ENCODE assay signal across 19 cellular contexts in the genomic region with DNA sequence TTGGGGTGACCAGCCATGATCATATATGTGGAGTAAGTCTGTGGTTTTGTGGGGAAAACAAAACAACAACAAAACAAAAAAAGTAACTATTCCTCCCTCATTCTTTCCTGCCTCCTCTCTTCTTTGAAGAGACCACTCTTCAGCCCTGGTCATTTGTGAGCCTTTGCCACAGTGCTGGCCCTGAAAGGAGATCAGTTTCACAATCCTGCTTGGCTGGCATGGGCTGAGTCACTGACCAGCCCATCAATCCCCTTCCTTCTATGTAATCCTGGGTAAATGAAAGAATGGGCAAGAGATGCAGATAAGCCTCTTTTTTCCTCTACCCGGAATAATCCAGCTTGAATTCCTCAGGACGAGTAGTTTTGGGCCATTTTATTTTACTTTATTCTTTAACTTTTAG. TPM values are rescaled to one million over a fixed set of nuclear protein-coding genes. Genes with fewer than 3 reads are reported as not detected.
DNase-seq lines count a peak whose midpoint lies in the region; ATAC-seq and TF ChIP-seq lines count a peak whose summit lies in the region.
"Had no signal": no experiment of that assay in that cellular context is flagged by ENCODE, and none has a peak within 500 bp of the region (broad histone marks: within the 10 kb centered on the region; RNA-seq: fewer than 3 reads in every experiment).

No MANE protein-coding gene starts in this region.

- no peaks in the 10 kb centered on the region for H3K79me2 ChIP-seq in mammary epithelial cell (ENCODE audit: insufficient read depth, low read length)

- H2AFZ ChIP-seq in mammary epithelial cell (ENCODE audit: low read depth, low read length) = no peak overlapping the region

- dilution Hi-C loops in mammary epithelial cell (cut with HindIII; ENCODE audit: low sequenced_read_pairs) = loop anchor here (10.0 kb wide), 1 partner anchor 209 kb away; no protein-coding TSS in a partner anchor

- H3K4me3 ChIP-seq in mammary epithelial cell (replicated peaks in 1 of 3; ENCODE audit: insufficient read depth in 1 of 3, low read depth in 2 of 3, low read length in 3 of 3) = no peak overlapping the region
- no peak overlapping the region for H3K4me3 ChIP-seq in WERI-Rb-1 (ENCODE audit: low read depth, low read length)
- H3K4me3 ChIP-seq: uterus had no signal

- ATAC-seq in omental fat pad (ENCODE audit: low FRiP score) (peak; percentile 90), GM18873 (IDR thresholded peaks at IDR 0.05; ENCODE audit: low FRiP score, unreplicated experiment) (no peak)
- ATAC-seq: stimulated activated effector memory CD8-positive, alpha-beta T cell treated with anti-CD3 and anti-CD28 coated beads, Interleukin-12 subunit alpha, Interleukin-12 subunit beta, amount 100 ng/mL, for 72 hours had no signal

- TF ChIP-seq CTCF in mammary epithelial cell (conservative IDR thresholded peaks at IDR 0.05 in 1 of 2, IDR thresholded peaks at IDR 0.05 in 1 of 2; ENCODE audit: extremely low read depth in 1 of 2, insufficient read depth in 1 of 2, low read depth in 1 of 2, low read length in 2 of 2) = no peak
- no peak for TF ChIP-seq CTCF in omental fat pad (IDR thresholded peaks at IDR 0.05)
- no peak for TF ChIP-seq CTCF in WERI-Rb-1 (IDR thresholded peaks at IDR 0.05; ENCODE audit: low read depth, low read length)

- H3K27me3 Mint-ChIP-seq in activated CD4-positive, alpha-beta memory T cell treated with anti-CD3 and anti-CD28 coated beads for 36 hours = peaks cover 7% of the 10 kb centered on the region

- H4K20me1 ChIP-seq in mammary epithelial cell (ENCODE audit: insufficient read depth, low read length) = no peaks in the 10 kb centered on the region

- no peaks in the 10 kb centered on the region for H3K4me1 ChIP-seq in mammary epithelial cell (ENCODE audit: insufficient read depth, low read length)

- no peak overlapping the region for H3K4me3 Mint-ChIP-seq in activated CD4-positive, alpha-beta memory T cell treated with anti-CD3 and anti-CD28 coated beads for 36 hours
- H3K4me3 Mint-ChIP-seq: CD14-positive monocyte; stimulated activated effector memory CD8-positive, alpha-beta T cell treated with anti-CD3 and anti-CD28 coated beads, Interleukin-12 subunit alpha, Interleukin-12 subunit beta, amount 100 ng/mL, for 72 hours had no signal

- peaks cover 3% of the 10 kb centered on the region for H3K9me3 Mint-ChIP-seq in activated CD4-positive, alpha-beta memory T cell treated with anti-CD3 and anti-CD28 coated beads for 36 hours

- H3K36me3 Mint-ChIP-seq in activated CD4-positive, alpha-beta memory T cell treated with anti-CD3 and anti-CD28 coated beads for 36 hours = no peaks in the 10 kb centered on the region
- H3K36me3 Mint-ChIP-seq: CD14-positive monocyte; stimulated activated effector memory CD8-positive, alpha-beta T cell treated with anti-CD3 and anti-CD28 coated beads, Interleukin-12 subunit alpha, Interleukin-12 subunit beta, amount 100 ng/mL, for 72 hours had no signal

- in situ Hi-C loops in mammary epithelial cell (cut with MboI; ENCODE audit: low sequenced_read_pairs in 2 of 2) = no loop called here

- CTCF ChIA-PET in mammary epithelial cell (lab: Charles Lee; ENCODE audit: low non-redundant PET) = no interaction called here
- CTCF ChIA-PET in activated CD4-positive, alpha-beta memory T cell treated with anti-CD3 and anti-CD28 coated beads for 36 hours (lab: Charles Lee) = no interaction called here

- no peaks in the 10 kb centered on the region for H3K27me3 ChIP-seq in mammary epithelial cell (ENCODE audit: insufficient read depth, low read length)
- H3K27me3 ChIP-seq in WERI-Rb-1 (ENCODE audit: insufficient read depth, low read depth, severe bottlenecking) = no peaks in the 10 kb centered on the region
- H3K27me3 ChIP-seq: uterus had no signal

- peak; percentile 8 for DNase-seq in EH (ENCODE audit: low read depth)
- DNase-seq in NCI-H226 = peak; percentile 46
- DNase-seq in mammary epithelial cell = peak; percentile 29
- DNase-seq in omental fat pad (ENCODE audit: low spot score) = no peak
- DNase-seq in NCI-H2171 treated with DMSO at 0.1 percent for 48 hours (lab: John Stamatoyannopoulos, UW) = no peak
- DNase-seq in activated CD4-positive, alpha-beta memory T cell treated with anti-CD3 and anti-CD28 coated beads for 36 hours = no peak
- DNase-seq in WERI-Rb-1 = no peak
- DNase-seq: activated T-cell treated with anti-CD3 and anti-CD28 coated beads, Interleukin-2, amount 50 U/mL, for 1 hour; amygdala; caudate nucleus; NCI-H2029 treated with DMSO at 0.1 percent for 48 hours; NCI-H446 treated with DMSO at 0.1 percent for 48 hours; NK-92 treated with Interleukin-12 subunit alpha and Interleukin-12 subunit beta, amount 100 ng/mL, for 24 hours; RPMI8226; T-helper 9 cell; uterus had no signal

- H3K9ac ChIP-seq in mammary epithelial cell (ENCODE audit: insufficient read depth, low read length) = no peak overlapping the region

- no TSS peak for BruUV-seq in mammary epithelial cell (replicated peaks; lab: Mats Ljungman, UMichigan)

- intact Hi-C loops in mammary epithelial cell (cut with micrococcal nuclease) = no loop called here
- intact Hi-C loops in activated CD4-positive, alpha-beta memory T cell treated with anti-CD3 and anti-CD28 coated beads for 36 hours (cut with micrococcal nuclease) = no loop called here

- H3K4me1 Mint-ChIP-seq in activated CD4-positive, alpha-beta memory T cell treated with anti-CD3 and anti-CD28 coated beads for 36 hours (ENCODE audit: low read depth) = no peaks in the 10 kb centered on the region
- H3K4me1 Mint-ChIP-seq: CD14-positive monocyte; stimulated activated effector memory CD8-positive, alpha-beta T cell treated with anti-CD3 and anti-CD28 coated beads, Interleukin-12 subunit alpha, Interleukin-12 subunit beta, amount 100 ng/mL, for 72 hours had no signal

- no peak overlapping the region for H3K4me2 ChIP-seq in mammary epithelial cell (ENCODE audit: insufficient read depth, low read depth, low read length)

- H3K36me3 ChIP-seq in mammary epithelial cell (ENCODE audit: insufficient read depth, low read length) (no peaks in the 10 kb centered on the region), WERI-Rb-1 (no peaks in the 10 kb centered on the region)
- H3K36me3 ChIP-seq: uterus had no signal

- no peaks in the 10 kb centered on the region for H3K9me3 ChIP-seq in mammary epithelial cell (replicated peaks; ENCODE audit: insufficient read depth, low read length)
- H3K9me3 ChIP-seq in WERI-Rb-1 (ENCODE audit: severe bottlenecking) = no peaks in the 10 kb centered on the region
- H3K9me3 ChIP-seq: uterus had no signal

- H3K27ac ChIP-seq in mammary epithelial cell (ENCODE audit: insufficient read depth, low read depth, low read length) (no peak overlapping the region), WERI-Rb-1 (no peak overlapping the region)
- H3K27ac ChIP-seq: uterus had no signal

- POLR2A ChIA-PET in activated CD4-positive, alpha-beta memory T cell treated with anti-CD3 and anti-CD28 coated beads for 36 hours (lab: Charles Lee) = no interaction called here

- WGBS in mammary epithelial cell (ENCODE audit: low coverage, missing lambda C conversion rate) = 80% methylated on average over 2 of the region's 2 CpGs

- H3K27ac Mint-ChIP-seq in activated CD4-positive, alpha-beta memory T cell treated with anti-CD3 and anti-CD28 coated beads for 36 hours = no peak overlapping the region
- H3K27ac Mint-ChIP-seq: CD14-positive monocyte; stimulated activated effector memory CD8-positive, alpha-beta T cell treated with anti-CD3 and anti-CD28 coated beads, Interleukin-12 subunit alpha, Interleukin-12 subunit beta, amount 100 ng/mL, for 72 hours had no signal

RNA-seq across cellular contexts. Expression of a gene that starts 13.6 kb away (rescaled TPM):
- total RNA-seq in mammary epithelial cell (10 to 100 TPM; 16.4 to 17.8 TPM), omental fat pad (10 to 100 TPM; 16.9 to 33.7 (median 23.4) TPM)
- 4.8 TPM for polyA plus RNA-seq in mammary epithelial cell
- polyA minus RNA-seq in mammary epithelial cell = 13.4 TPM
- 10 to 100 TPM; 26.4 TPM for total RNA-seq in activated CD4-positive, alpha-beta memory T cell treated with anti-CD3 and anti-CD28 coated beads for 36 hours

Comparison
In these comparisons a context has a peak if more than half of its experiments do, and no peak if none do; other contexts are left out.
1. DNase-seq: peak in EH (single experiment), NCI-H226 (single experiment) and mammary epithelial cell (single experiment); none in omental fat pad (single experiment), NCI-H2171 treated with DMSO at 0.1 percent for 48 hours (single experiment), activated CD4-positive, alpha-beta memory T cell treated with anti-CD3 and anti-CD28 coated beads for 36 hours (single experiment) and WERI-Rb-1 (single experiment).